1 cellular context compared by ENCODE assay signal in the genomic region with DNA sequence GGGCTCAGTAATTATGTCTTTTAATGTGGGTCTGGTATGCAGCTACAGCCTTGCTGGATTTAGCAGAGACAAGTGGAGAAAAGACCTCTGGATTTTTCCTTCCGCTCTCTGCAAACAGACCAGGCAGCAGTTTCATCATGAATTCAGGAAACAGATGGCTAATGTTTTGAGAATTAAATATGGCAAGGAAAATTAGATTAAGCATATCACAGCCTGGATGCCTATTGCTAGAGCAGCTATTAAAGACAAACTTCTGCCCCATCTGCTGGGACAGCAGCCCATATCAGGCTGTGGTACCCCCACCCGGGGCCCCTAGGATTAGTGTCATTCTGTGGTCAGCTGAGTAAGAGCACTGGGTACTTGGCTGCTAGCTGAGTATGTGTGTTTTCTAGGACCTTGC.
TF ChIP-seq lines count a peak whose summit lies in the region.

No MANE protein-coding gene starts in this region.

TF ChIP-seq in HepG2, 621 proteins besides CTCF, POLR2A, EP300 and RAD21:
- TF ChIP-seq RBFOX2 (IDR thresholded peaks at IDR 0.05; ENCODE audit: low read depth, low read length) (0 out of 2 replicates have a peak, but pooled peaks have one; percentile 24), HDAC2 (CRISPR knock-in tag; IDR thresholded peaks at IDR 0.05) (no peak), NFKB2 (CRISPR knock-in tag; IDR thresholded peaks at IDR 0.05; ENCODE audit: borderline replicate concordance) (no peak)
